In the genomic region with DNA sequence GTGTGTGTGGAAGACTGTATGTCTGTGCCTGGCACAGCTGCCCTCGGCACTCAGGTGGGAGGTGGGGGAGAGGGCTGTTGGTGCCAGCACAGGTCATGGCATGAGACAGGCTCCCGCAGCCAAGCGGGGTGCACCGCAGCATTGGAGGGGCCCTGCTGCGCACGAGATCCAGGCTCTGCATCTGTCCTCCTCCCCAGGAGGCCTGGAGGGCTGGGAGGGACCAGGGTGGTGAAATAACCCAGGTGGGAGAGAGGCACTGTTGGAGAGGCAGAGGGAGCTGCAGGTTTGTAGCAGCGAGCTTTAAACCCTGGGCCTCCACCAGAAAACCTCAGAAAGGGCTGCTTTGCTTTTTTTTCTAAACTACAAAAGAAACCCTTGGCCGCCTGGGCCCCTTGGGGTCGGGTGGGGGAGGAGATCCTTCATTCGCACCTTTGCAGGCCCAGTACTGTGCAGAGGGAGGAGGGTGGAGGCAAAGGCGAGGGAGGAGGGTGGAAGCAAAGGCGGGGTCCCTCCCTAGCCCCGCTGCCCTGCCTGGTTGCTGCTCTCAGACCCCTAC, we compare ENCODE assay signal across 10 cellular contexts.
DNase-seq lines count a peak whose midpoint lies in the region; ATAC-seq, FAIRE-seq and TF ChIP-seq lines count a peak whose summit lies in the region.
"Had no signal": no experiment of that assay in that cellular context is flagged by ENCODE, and none has a peak within 500 bp of the region (broad histone marks: within the 10 kb centered on the region; RNA-seq: fewer than 3 reads in every experiment).

No MANE protein-coding gene starts in this region.

- H3K9ac ChIP-seq in K562 (ENCODE audit: insufficient read depth in 1 of 2, low read depth in 2 of 2, low read length in 2 of 2) (peak overlapping the region in 1 of 2 experiments; percentile 70; a peak in 1 of 4 replicates), trophoblast cell (ENCODE audit: low read length) (no peak overlapping the region)

- peak; percentile 61 to 72 for DNase-seq in Caco-2
- peak; percentile 77 for DNase-seq in NCI-H2171 treated with DMSO at 0.1 percent for 48 hours (lab: John Stamatoyannopoulos, UW)
- DNase-seq in K562 (ENCODE audit: extremely low read depth in 1 of 4, low spot score in 3 of 4): no peak
- DNase-seq in trophoblast cell: no peak
- DNase-seq in H54 (ENCODE audit: insufficient read length, low spot score): no peak
- no peak for DNase-seq in T1000 (lab: John Stamatoyannopoulos, UW)
- DNase-seq in body of pancreas: no peak
- DNase-seq: anterior cingulate cortex had no signal

- TF ChIP-seq CTCF in Caco-2 (IDR thresholded peaks at IDR 0.05; ENCODE audit: insufficient read depth in 1 of 2, low read depth in 1 of 2, low read length in 1 of 2, severe bottlenecking in 1 of 2, unreplicated experiment in 1 of 2): peak in 1 of 2 experiments; percentile 21
- no peak for TF ChIP-seq CTCF in K562 (IDR thresholded peaks at IDR 0.05 in 2 of 3, conservative IDR thresholded peaks at IDR 0.05 in 1 of 3; ENCODE audit: insufficient read depth in 2 of 3, low read depth in 1 of 3, low read length in 3 of 3)
- TF ChIP-seq CTCF in body of pancreas (IDR thresholded peaks at IDR 0.05): no peak

- intact Hi-C loops in Caco-2 (cut with micrococcal nuclease; ENCODE audit: unreplicated experiment): loop anchor here (1.0 kb wide), 1 partner anchor 10 kb away; no protein-coding TSS in a partner anchor
- intact Hi-C loops in K562 (cut with micrococcal nuclease): no loop called here
- intact Hi-C loops in body of pancreas (cut with DNase I): no loop called here

- no peak for TF ChIP-seq RAD21 in K562 (CRISPR knock-in tag; conservative IDR thresholded peaks at IDR 0.05 in 1 of 2, IDR thresholded peaks at IDR 0.05 in 1 of 2)

- no peak overlapping the region for H2BK120ac ChIP-seq in trophoblast cell (ENCODE audit: insufficient read depth, low read length, poor library complexity)

- no peak overlapping the region for H3K23ac ChIP-seq in trophoblast cell (ENCODE audit: low read length)

- H2AK5ac ChIP-seq in trophoblast cell (ENCODE audit: low read length): peak overlapping the region; percentile 18

- H3K18ac ChIP-seq in trophoblast cell (ENCODE audit: low read length): peak overlapping the region; percentile 82

- H3K4ac ChIP-seq in trophoblast cell (ENCODE audit: low read depth, low read length): peak overlapping the region; percentile 55

- H3K36me3 Mint-ChIP-seq in Caco-2 (ENCODE audit: insufficient read depth, unreplicated experiment): peaks cover 37% of the 10 kb centered on the region

- peaks cover 73% of the 10 kb centered on the region for H4K20me1 ChIP-seq in K562 (replicated peaks; ENCODE audit: control insufficient read depth, insufficient read depth, low read length)

- peak overlapping the region; percentile 18 for H3K4me3 Mint-ChIP-seq in Caco-2 (ENCODE audit: unreplicated experiment)

- TF ChIP-seq POLR2A in K562 (conservative IDR thresholded peaks at IDR 0.05) (no peak), H54 (IDR thresholded peaks at IDR 0.05; ENCODE audit: low read depth, low read length) (no peak), body of pancreas (IDR thresholded peaks at IDR 0.05) (no peak)

- ATAC-seq in K562: no peak
- ATAC-seq in body of pancreas: no peak
- no peak for ATAC-seq in esophagus mucosa

- in situ Hi-C loops in K562 (cut with MboI): no loop called here

- no peak overlapping the region for H3K27ac ChIP-seq in K562 (ENCODE audit: extremely low read depth, low read depth, low read length)
- no peak overlapping the region for H3K27ac ChIP-seq in trophoblast cell (ENCODE audit: low read depth, low read length)
- H3K27ac ChIP-seq in body of pancreas: peak overlapping the region in 1 of 4 donors; percentile 83

- no peak overlapping the region for H4K12ac ChIP-seq in trophoblast cell (ENCODE audit: low read depth, low read length)

- peaks cover 18% of the 10 kb centered on the region for H3K79me1 ChIP-seq in trophoblast cell (ENCODE audit: low read length)

- H3K27ac Mint-ChIP-seq in Caco-2 (ENCODE audit: unreplicated experiment): peak overlapping the region; percentile 87

- H3K36me3 ChIP-seq in Caco-2 (ENCODE audit: control insufficient read depth, insufficient read depth, low read length): no peaks in the 10 kb centered on the region
- 0 out of 3 replicates have a peak, but pooled peaks cover 6% of the 10 kb centered on the region for H3K36me3 ChIP-seq in K562 (ENCODE audit: control insufficient read depth, insufficient read depth, low read length)
- peaks cover 0 to 7% of the 10 kb centered on the region in 2 experiments for H3K36me3 ChIP-seq in trophoblast cell (ENCODE audit: control insufficient read depth in 1 of 2, insufficient read depth in 2 of 2, low read length in 2 of 2)
- no peaks in the 10 kb centered on the region for H3K36me3 ChIP-seq in body of pancreas (replicated peaks in 1 of 2; ENCODE audit: insufficient read depth in 1 of 2, low read depth in 2 of 2)

- H3K4me1 Mint-ChIP-seq in Caco-2 (ENCODE audit: low read depth, unreplicated experiment): peaks cover 34% of the 10 kb centered on the region

- H3K27me3 ChIP-seq in Caco-2 (replicated peaks; ENCODE audit: control insufficient read depth, insufficient read depth, low read length): no peaks in the 10 kb centered on the region
- no peaks in the 10 kb centered on the region for H3K27me3 ChIP-seq in K562 (ENCODE audit: control insufficient read depth in 2 of 2, insufficient read depth in 2 of 2, low read length in 2 of 2)
- no peaks in the 10 kb centered on the region for H3K27me3 ChIP-seq in trophoblast cell (ENCODE audit: insufficient read depth, low read length)
- no peaks in the 10 kb centered on the region for H3K27me3 ChIP-seq in body of pancreas

- CTCF ChIA-PET in Caco-2 (lab: Charles Lee): interaction anchor here (0.9 to 1.9 kb wide), 5 partner anchors 10 to 83 kb away, joined by 3 to 10 read pairs (median 4); no protein-coding TSS in a partner anchor
- CTCF ChIA-PET in K562 (lab: Yijun Ruan, JAX; ENCODE audit: low intra/inter-chr PET ratio): no interaction called here

- peaks cover 50% of the 10 kb centered on the region for H3K79me2 ChIP-seq in K562 (ENCODE audit: control insufficient read depth, insufficient read depth, low read length)
- H3K79me2 ChIP-seq in trophoblast cell (ENCODE audit: control insufficient read depth, insufficient read depth, low read length, poor library complexity): peaks cover 11% of the 10 kb centered on the region

- H3K9me3 ChIP-seq in Caco-2 (no peaks in the 10 kb centered on the region), K562 (replicated peaks; ENCODE audit: control insufficient read depth, insufficient read depth, low read depth, low read length) (no peaks in the 10 kb centered on the region), trophoblast cell (ENCODE audit: insufficient read depth, low read depth, low read length) (no peaks in the 10 kb centered on the region), body of pancreas (no peaks in the 10 kb centered on the region)

- no peak overlapping the region for H3K4me2 ChIP-seq in K562 (ENCODE audit: insufficient read depth, low read length)
- no peak overlapping the region for H3K4me2 ChIP-seq in trophoblast cell (ENCODE audit: low read length)

- H3K27me3 Mint-ChIP-seq in Caco-2 (ENCODE audit: insufficient read depth, unreplicated experiment): no peaks in the 10 kb centered on the region

- WGBS in K562 (ENCODE audit: insufficient coverage, low coverage, missing lambda C conversion rate): 61% methylated on average over 6 of the region's 13 CpGs
- WGBS in trophoblast cell (ENCODE audit: extremely low coverage, insufficient coverage, insufficient read length): no CpG with 5 or more reads among the region's 13 CpGs
- WGBS in body of pancreas, 2 donors: 68 to 71% methylated on average over 13 of the region's 13 CpGs

- peaks cover 4% of the 10 kb centered on the region for H3K9me1 ChIP-seq in K562 (ENCODE audit: control insufficient read depth, insufficient read depth, low read length)

- H3K4me3 ChIP-seq in Caco-2 (ENCODE audit: low read depth, low read length) (no peak overlapping the region), K562 (no peak overlapping the region), trophoblast cell (ENCODE audit: low read depth, low read length) (no peak overlapping the region), body of pancreas (no peak overlapping the region)

- H2BK5ac ChIP-seq in trophoblast cell (ENCODE audit: low read depth, low read length, poor library complexity): peak overlapping the region; percentile 15

- peak overlapping the region; percentile 41 for H3K14ac ChIP-seq in trophoblast cell (ENCODE audit: low read length)

- H2AFZ ChIP-seq in K562 (ENCODE audit: low read depth, low read length) (no peak overlapping the region), trophoblast cell (ENCODE audit: insufficient read depth, low read length, poor library complexity) (peak overlapping the region; percentile 52)

- FAIRE-seq in K562 (lab: Jason Lieb, UNC) (no peak), H54 (lab: Jason Lieb, UNC) (no peak)
- FAIRE-seq: islet of Langerhans had no signal

- TF ChIP-seq EP300 in K562 (IDR thresholded peaks at IDR 0.05; ENCODE audit: low read length): no peak

- H4K8ac ChIP-seq in trophoblast cell (ENCODE audit: low read depth, low read length): peak overlapping the region; percentile 7

- no peak overlapping the region for H2BK12ac ChIP-seq in trophoblast cell (ENCODE audit: low read length)

- POLR2A ChIA-PET in Caco-2 (lab: Charles Lee): interaction anchor here (1.1 kb wide), 1 partner anchor 9 kb away, joined by 3 read pairs; no protein-coding TSS in a partner anchor
- POLR2A ChIA-PET in K562 (lab: Yijun Ruan, JAX): interaction anchor here (0.5 to 0.8 kb wide), 5 partner anchors 15 to 164 kb away, joined by 3 to 4 read pairs (median 3); no protein-coding TSS in a partner anchor

- BruUV-seq in Caco-2 (replicated peaks; lab: Mats Ljungman, UMichigan) (no TSS peak), K562 (replicated peaks; lab: Mats Ljungman, UMichigan) (no TSS peak)

- no peaks in the 10 kb centered on the region for H3K9me3 Mint-ChIP-seq in Caco-2 (ENCODE audit: unreplicated experiment)

- H3K4me1 ChIP-seq in Caco-2 (peaks cover 53% of the 10 kb centered on the region), K562 (replicated peaks in 1 of 2; ENCODE audit: control insufficient read depth in 2 of 2, insufficient read depth in 2 of 2, low read length in 2 of 2) (peaks cover 17 to 48% of the 10 kb centered on the region in 2 experiments; a peak in 4 of 5 replicates), trophoblast cell (ENCODE audit: control insufficient read depth in 1 of 2, insufficient read depth in 2 of 2, low read length in 2 of 2) (peaks cover 51 to 52% of the 10 kb centered on the region in 2 experiments), body of pancreas (peaks cover 98% of the 10 kb centered on the region)

- peak overlapping the region; percentile 28 for H4K91ac ChIP-seq in trophoblast cell (ENCODE audit: low read depth, low read length)

TF ChIP-seq in K562, 482 proteins besides CTCF, POLR2A, EP300 and RAD21 (continues in another document):
- peak; percentile 58; the same call in 1 of the 2 replicates for TF ChIP-seq ZNF263 (CRISPR knock-in tag; IDR thresholded peaks at IDR 0.05; ENCODE audit: borderline replicate concordance)

Comparison
In these comparisons a context has a peak if more than half of its experiments do, and no peak if none do; other contexts are left out.
1. DNase-seq: peak in Caco-2 (2 of 2) and NCI-H2171 treated with DMSO at 0.1 percent for 48 hours (single experiment); none in K562 (0 of 4), trophoblast cell (0 of 2), H54 (single experiment), T1000 (single experiment) and body of pancreas (0 of 4).